In genomic region chr6:131844243-131844841, GRCh38 we compare ENCODE assay signal across 19 cellular contexts. TPM values are rescaled to one million over a fixed set of nuclear protein-coding genes. Genes with fewer than 3 reads are reported as not detected.
DNase-seq lines count a peak whose midpoint lies in the region; ATAC-seq and TF ChIP-seq lines count a peak whose summit lies in the region.
"Had no signal": no experiment of that assay in that cellular context is flagged by ENCODE, and none has a peak within 500 bp of the region (broad histone marks: within the 10 kb centered on the region; RNA-seq: fewer than 3 reads in every experiment).

No MANE protein-coding gene starts in this region.

- BruUV-seq in PC-9 (replicated peaks; lab: Mats Ljungman, UMichigan) = no TSS peak

- H3K4me3 ChIP-seq in PC-9 (no peak overlapping the region), fibroblast of mammary gland (ENCODE audit: control insufficient read depth, low read depth, low read length) (no peak overlapping the region), tibial artery (no peak overlapping the region)
- H3K4me3 ChIP-seq: gastroesophageal sphincter, lower lobe of right lung, suprapubic skin had no signal

- TF ChIP-seq CTCF in PC-9 (conservative IDR thresholded peaks at IDR 0.05) = no peak
- TF ChIP-seq CTCF in fibroblast of mammary gland (conservative IDR thresholded peaks at IDR 0.05; ENCODE audit: control insufficient read depth, insufficient read depth, low read depth, low read length) = no peak
- TF ChIP-seq CTCF in tibial artery (IDR thresholded peaks at IDR 0.05) = no peak

- no peaks in the 10 kb centered on the region for H3K9me3 ChIP-seq in PC-9 (ENCODE audit: insufficient read depth, low read depth)
- H3K9me3 ChIP-seq in tibial artery = no peaks in the 10 kb centered on the region
- H3K9me3 ChIP-seq: gastroesophageal sphincter, lower lobe of right lung, suprapubic skin had no signal

- peak overlapping the region; percentile 24; the same call in 1 of the 2 replicates for H3K4me2 ChIP-seq in PC-9

- intact Hi-C loops in PC-9 (cut with micrococcal nuclease; ENCODE audit: unreplicated experiment) = no loop called here
- intact Hi-C loops in tibial artery (cut with DNase I; ENCODE audit: low total_unique reads) = no loop called here

- no peaks in the 10 kb centered on the region for H3K9me2 ChIP-seq in PC-9 (ENCODE audit: insufficient read depth)

- no peak for ATAC-seq in HG03175 (IDR thresholded peaks at IDR 0.05; ENCODE audit: unreplicated experiment)
- ATAC-seq: gastroesophageal sphincter, lower lobe of right lung had no signal

- H2AFZ ChIP-seq in PC-9 = peak overlapping the region; percentile 54
- H2AFZ ChIP-seq: parathyroid adenoma had no signal

- 0 out of 2 replicates have a peak, but pooled peaks cover 7% of the 10 kb centered on the region for H3F3A ChIP-seq in PC-9 (ENCODE audit: insufficient read depth, low read depth)

- H3K36me3 ChIP-seq in PC-9 (ENCODE audit: low read depth) = no peaks in the 10 kb centered on the region
- H3K36me3 ChIP-seq in tibial artery = no peaks in the 10 kb centered on the region
- H3K36me3 ChIP-seq: gastroesophageal sphincter, lower lobe of right lung, suprapubic skin had no signal

- peak overlapping the region; percentile 20; the same call in 1 of the 2 replicates for H3K27ac ChIP-seq in PC-9
- H3K27ac ChIP-seq in tibial artery = no peak overlapping the region
- H3K27ac ChIP-seq: C4-2B, gastroesophageal sphincter, lower lobe of right lung, parathyroid adenoma, suprapubic skin had no signal

- POLR2A ChIA-PET in PC-9 (lab: Charles Lee; ENCODE audit: unreplicated experiment) = no interaction called here

- H3K27me3 ChIP-seq in PC-9 (ENCODE audit: insufficient read depth, low read depth) (no peaks in the 10 kb centered on the region), tibial artery (no peaks in the 10 kb centered on the region)
- H3K27me3 ChIP-seq: gastroesophageal sphincter, suprapubic skin had no signal

- no peaks in the 10 kb centered on the region for H4K20me1 ChIP-seq in PC-9 (ENCODE audit: insufficient read depth)

- DNase-seq in EH (ENCODE audit: low read depth) (peak; percentile 68), PC-9 (peak in 1 of 2 experiments; percentile 50), fibroblast of mammary gland (ENCODE audit: low read depth) (peak; percentile 86), renal cortical epithelial cell (ENCODE audit: low read depth) (peak; percentile 78), NAMALWA (ENCODE audit: low spot score) (no peak), tibial artery (no peak)
- DNase-seq: activated CD4-positive, alpha-beta memory T cell treated with anti-CD3 and anti-CD28 coated beads for 36 hours; activated T-cell treated with anti-CD3 and anti-CD28 coated beads, Interleukin-2, amount 50 U/mL, for 48 hours; effector CD8-positive, alpha-beta T cell; KBM-7; lower lobe of right lung; naive B cell; NCI-H1092 treated with DMSO at 0.1 percent for 48 hours; NCI-H774 had no signal

- H3K4me1 ChIP-seq in PC-9 (replicated peaks; ENCODE audit: insufficient read depth) (peaks cover 12% of the 10 kb centered on the region), tibial artery (no peaks in the 10 kb centered on the region)
- H3K4me1 ChIP-seq: gastroesophageal sphincter, lower lobe of right lung, suprapubic skin had no signal

- CTCF ChIA-PET in PC-9 (lab: Charles Lee) = no interaction called here

- H3K79me2 ChIP-seq in PC-9 (ENCODE audit: low read depth) = no peaks in the 10 kb centered on the region

RNA-seq across cellular contexts. Expression of gene ENPP1, which starts 36.5 kb away (rescaled TPM):
- total RNA-seq in PC-9 (2021) (3.0 and 4.1 TPM in 2 replicates), renal cortical epithelial cell (3.8 and 6.0 TPM in 2 replicates)

Comparison
In these comparisons a context has a peak if more than half of its experiments do, and no peak if none do; other contexts are left out.
1. DNase-seq: peak in EH (single experiment), fibroblast of mammary gland (single experiment) and renal cortical epithelial cell (single experiment); none in NAMALWA (single experiment) and tibial artery (0 of 2).